1 cellular context compared by ENCODE assay signal in the genomic region with DNA sequence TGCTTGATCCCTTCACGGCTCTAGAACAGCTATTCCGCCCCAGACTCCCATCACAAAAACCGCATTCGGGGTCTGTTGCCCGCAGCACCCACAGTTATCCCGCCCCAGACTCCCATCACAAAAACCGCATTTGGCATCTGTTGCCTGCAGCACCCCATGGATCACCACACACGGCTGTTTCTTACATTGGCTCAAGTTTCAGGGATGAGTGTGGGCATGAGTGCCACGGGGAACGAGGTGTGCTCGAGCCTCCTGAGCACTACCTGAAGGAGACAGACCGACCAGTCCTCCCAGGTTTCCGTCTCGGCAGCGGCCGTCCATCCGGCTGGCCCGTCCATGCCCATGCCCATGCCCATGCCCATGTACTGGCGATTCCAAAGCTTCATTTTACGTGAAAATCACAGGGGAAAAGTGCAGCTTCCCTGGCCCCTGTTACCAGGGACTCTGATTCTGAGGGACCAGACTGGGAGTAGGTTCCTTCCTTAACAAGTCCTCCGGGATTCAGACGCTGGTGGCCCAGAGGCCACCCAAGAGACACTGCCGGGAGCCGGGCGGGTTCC.
TF ChIP-seq lines count a peak whose summit lies in the region.

No MANE protein-coding gene starts in this region.

TF ChIP-seq in GM23338, 12 proteins besides CTCF, POLR2A, EP300 and RAD21:
- TF ChIP-seq POLR2AphosphoS5 (IDR thresholded peaks at IDR 0.05; ENCODE audit: low read depth), result no peak
- TF ChIP-seq CREB1 (CRISPR knock-in tag; IDR thresholded peaks at IDR 0.05; ENCODE audit: low read depth), result no peak
- TF ChIP-seq ZNF331 (CRISPR knock-in tag; IDR thresholded peaks at IDR 0.05; ENCODE audit: low read depth), result no peak
- TF ChIP-seq, protein P1, sequence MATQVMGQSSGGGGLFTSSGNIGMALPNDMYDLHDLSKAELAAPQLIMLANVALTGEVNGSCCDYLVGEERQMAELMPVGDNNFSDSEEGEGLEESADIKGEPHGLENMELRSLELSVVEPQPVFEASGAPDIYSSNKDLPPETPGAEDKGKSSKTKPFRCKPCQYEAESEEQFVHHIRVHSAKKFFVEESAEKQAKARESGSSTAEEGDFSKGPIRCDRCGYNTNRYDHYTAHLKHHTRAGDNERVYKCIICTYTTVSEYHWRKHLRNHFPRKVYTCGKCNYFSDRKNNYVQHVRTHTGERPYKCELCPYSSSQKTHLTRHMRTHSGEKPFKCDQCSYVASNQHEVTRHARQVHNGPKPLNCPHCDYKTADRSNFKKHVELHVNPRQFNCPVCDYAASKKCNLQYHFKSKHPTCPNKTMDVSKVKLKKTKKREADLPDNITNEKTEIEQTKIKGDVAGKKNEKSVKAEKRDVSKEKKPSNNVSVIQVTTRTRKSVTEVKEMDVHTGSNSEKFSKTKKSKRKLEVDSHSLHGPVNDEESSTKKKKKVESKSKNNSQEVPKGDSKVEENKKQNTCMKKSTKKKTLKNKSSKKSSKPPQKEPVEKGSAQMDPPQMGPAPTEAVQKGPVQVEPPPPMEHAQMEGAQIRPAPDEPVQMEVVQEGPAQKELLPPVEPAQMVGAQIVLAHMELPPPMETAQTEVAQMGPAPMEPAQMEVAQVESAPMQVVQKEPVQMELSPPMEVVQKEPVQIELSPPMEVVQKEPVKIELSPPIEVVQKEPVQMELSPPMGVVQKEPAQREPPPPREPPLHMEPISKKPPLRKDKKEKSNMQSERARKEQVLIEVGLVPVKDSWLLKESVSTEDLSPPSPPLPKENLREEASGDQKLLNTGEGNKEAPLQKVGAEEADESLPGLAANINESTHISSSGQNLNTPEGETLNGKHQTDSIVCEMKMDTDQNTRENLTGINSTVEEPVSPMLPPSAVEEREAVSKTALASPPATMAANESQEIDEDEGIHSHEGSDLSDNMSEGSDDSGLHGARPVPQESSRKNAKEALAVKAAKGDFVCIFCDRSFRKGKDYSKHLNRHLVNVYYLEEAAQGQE (IDR thresholded peaks at IDR 0.05; ENCODE audit: unreplicated experiment), result no peak
- TF ChIP-seq NANOG (IDR thresholded peaks at IDR 0.05; ENCODE audit: borderline replicate concordance), result no peak
- TF ChIP-seq JUNB (IDR thresholded peaks at IDR 0.05; ENCODE audit: unreplicated experiment), result no peak
- TF ChIP-seq, protein P2, sequence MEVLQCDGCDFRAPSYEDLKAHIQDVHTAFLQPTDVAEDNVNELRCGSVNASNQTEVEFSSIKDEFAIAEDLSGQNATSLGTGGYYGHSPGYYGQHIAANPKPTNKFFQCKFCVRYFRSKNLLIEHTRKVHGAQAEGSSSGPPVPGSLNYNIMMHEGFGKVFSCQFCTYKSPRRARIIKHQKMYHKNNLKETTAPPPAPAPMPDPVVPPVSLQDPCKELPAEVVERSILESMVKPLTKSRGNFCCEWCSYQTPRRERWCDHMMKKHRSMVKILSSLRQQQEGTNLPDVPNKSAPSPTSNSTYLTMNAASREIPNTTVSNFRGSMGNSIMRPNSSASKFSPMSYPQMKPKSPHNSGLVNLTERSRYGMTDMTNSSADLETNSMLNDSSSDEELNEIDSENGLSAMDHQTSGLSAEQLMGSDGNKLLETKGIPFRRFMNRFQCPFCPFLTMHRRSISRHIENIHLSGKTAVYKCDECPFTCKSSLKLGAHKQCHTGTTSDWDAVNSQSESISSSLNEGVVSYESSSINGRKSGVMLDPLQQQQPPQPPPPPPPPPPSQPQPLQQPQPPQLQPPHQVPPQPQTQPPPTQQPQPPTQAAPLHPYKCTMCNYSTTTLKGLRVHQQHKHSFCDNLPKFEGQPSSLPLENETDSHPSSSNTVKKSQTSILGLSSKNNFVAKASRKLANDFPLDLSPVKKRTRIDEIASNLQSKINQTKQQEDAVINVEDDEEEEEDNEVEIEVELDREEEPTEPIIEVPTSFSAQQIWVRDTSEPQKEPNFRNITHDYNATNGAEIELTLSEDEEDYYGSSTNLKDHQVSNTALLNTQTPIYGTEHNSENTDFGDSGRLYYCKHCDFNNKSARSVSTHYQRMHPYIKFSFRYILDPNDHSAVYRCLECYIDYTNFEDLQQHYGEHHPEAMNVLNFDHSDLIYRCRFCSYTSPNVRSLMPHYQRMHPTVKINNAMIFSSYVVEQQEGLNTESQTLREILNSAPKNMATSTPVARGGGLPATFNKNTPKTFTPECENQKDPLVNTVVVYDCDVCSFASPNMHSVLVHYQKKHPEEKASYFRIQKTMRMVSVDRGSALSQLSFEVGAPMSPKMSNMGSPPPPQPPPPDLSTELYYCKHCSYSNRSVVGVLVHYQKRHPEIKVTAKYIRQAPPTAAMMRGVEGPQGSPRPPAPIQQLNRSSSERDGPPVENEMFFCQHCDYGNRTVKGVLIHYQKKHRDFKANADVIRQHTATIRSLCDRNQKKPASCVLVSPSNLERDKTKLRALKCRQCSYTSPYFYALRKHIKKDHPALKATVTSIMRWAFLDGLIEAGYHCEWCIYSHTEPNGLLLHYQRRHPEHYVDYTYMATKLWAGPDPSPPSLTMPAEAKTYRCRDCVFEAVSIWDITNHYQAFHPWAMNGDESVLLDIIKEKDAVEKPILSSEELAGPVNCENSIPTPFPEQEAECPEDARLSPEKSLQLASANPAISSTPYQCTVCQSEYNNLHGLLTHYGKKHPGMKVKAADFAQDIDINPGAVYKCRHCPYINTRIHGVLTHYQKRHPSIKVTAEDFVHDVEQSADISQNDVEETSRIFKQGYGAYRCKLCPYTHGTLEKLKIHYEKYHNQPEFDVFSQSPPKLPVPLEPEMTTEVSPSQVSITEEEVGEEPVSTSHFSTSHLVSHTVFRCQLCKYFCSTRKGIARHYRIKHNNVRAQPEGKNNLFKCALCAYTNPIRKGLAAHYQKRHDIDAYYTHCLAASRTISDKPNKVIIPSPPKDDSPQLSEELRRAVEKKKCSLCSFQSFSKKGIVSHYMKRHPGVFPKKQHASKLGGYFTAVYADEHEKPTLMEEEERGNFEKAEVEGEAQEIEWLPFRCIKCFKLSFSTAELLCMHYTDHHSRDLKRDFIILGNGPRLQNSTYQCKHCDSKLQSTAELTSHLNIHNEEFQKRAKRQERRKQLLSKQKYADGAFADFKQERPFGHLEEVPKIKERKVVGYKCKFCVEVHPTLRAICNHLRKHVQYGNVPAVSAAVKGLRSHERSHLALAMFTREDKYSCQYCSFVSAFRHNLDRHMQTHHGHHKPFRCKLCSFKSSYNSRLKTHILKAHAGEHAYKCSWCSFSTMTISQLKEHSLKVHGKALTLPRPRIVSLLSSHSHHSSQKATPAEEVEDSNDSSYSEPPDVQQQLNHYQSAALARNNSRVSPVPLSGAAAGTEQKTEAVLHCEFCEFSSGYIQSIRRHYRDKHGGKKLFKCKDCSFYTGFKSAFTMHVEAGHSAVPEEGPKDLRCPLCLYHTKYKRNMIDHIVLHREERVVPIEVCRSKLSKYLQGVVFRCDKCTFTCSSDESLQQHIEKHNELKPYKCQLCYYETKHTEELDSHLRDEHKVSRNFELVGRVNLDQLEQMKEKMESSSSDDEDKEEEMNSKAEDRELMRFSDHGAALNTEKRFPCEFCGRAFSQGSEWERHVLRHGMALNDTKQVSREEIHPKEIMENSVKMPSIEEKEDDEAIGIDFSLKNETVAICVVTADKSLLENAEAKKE (CRISPR knock-in tag; IDR thresholded peaks at IDR 0.05), result no peak
- TF ChIP-seq ZNF114 (CRISPR knock-in tag; IDR thresholded peaks at IDR 0.05), result no peak
- TF ChIP-seq, protein P3, sequence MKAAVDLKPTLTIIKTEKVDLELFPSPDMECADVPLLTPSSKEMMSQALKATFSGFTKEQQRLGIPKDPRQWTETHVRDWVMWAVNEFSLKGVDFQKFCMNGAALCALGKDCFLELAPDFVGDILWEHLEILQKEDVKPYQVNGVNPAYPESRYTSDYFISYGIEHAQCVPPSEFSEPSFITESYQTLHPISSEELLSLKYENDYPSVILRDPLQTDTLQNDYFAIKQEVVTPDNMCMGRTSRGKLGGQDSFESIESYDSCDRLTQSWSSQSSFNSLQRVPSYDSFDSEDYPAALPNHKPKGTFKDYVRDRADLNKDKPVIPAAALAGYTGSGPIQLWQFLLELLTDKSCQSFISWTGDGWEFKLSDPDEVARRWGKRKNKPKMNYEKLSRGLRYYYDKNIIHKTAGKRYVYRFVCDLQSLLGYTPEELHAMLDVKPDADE (IDR thresholded peaks at IDR 0.05), result no peak
- TF ChIP-seq EZH2 (IDR thresholded peaks at IDR 0.05; ENCODE audit: low read depth, unreplicated experiment), result no peak
- TF ChIP-seq STAT1 (IDR thresholded peaks at IDR 0.05; ENCODE audit: unreplicated experiment), result no peak
- no peak for TF ChIP-seq EZH2phosphoT487 (IDR thresholded peaks at IDR 0.05; ENCODE audit: unreplicated experiment)
